ENCODE assay signal across 17 cellular contexts in the genomic region with DNA sequence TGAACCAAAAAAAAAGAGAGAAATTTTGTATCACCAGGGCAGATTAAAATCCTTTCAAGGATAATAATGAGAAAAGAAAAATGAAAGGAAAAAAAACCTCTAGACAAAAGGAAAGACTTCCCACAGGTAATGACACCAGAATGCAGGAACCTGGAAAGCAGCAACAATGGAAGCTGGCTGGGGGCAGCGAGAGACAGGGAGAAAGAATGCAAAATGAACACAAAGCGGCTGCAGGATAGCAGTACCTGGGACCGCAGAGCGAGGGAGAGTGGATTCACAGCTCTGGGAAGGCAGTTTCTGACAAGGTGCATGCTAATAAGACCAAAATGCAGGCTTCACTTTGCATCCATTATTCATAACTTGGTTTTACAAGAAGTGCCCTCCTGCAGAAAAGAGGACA.
DNase-seq lines count a peak whose midpoint lies in the region; FAIRE-seq and TF ChIP-seq lines count a peak whose summit lies in the region.
"Had no signal": no experiment of that assay in that cellular context is flagged by ENCODE, and none has a peak within 500 bp of the region (broad histone marks: within the 10 kb centered on the region; RNA-seq: fewer than 3 reads in every experiment).

No MANE protein-coding gene starts in this region.

- no peak overlapping the region for H3K27ac ChIP-seq in H9 (ENCODE audit: insufficient read length, low read depth, low read length)
- no peak overlapping the region for H3K27ac ChIP-seq in H1 (ENCODE audit: low read depth, low read length)
- no peak overlapping the region for H3K27ac ChIP-seq in iPS-18a (ENCODE audit: low read length)
- H3K27ac ChIP-seq in neural progenitor cell: no peak overlapping the region
- H3K27ac ChIP-seq in spleen: no peak overlapping the region
- H3K27ac ChIP-seq: C4-2B had no signal

- no peak overlapping the region for H3K18ac ChIP-seq in H9 (ENCODE audit: insufficient read length, low read depth, low read length)
- no peak overlapping the region; the same call in 1 of the 2 replicates for H3K18ac ChIP-seq in H1 (ENCODE audit: extremely low read depth, low read length)

- H3K4me1 Mint-ChIP-seq in H9: peaks cover 47 to 48% of the 10 kb centered on the region in 2 experiments
- peaks cover 34% of the 10 kb centered on the region for H3K4me1 Mint-ChIP-seq in neural progenitor cell
- H3K4me1 Mint-ChIP-seq: CD4-positive, alpha-beta memory T cell had no signal

- H3K79me1 ChIP-seq in H9 (ENCODE audit: insufficient read depth, low read depth, low read length, poor library complexity, severe bottlenecking) (no peaks in the 10 kb centered on the region), H1 (ENCODE audit: low read depth, low read length) (no peaks in the 10 kb centered on the region)

- H3K4me3 Mint-ChIP-seq in H9 (peak overlapping the region; percentile 20 to 37; a peak in 4 of 5 replicates), neural progenitor cell (peak overlapping the region; percentile 19)
- H3K4me3 Mint-ChIP-seq: CD4-positive, alpha-beta memory T cell had no signal

- H2BK20ac ChIP-seq in H9 (ENCODE audit: low read depth, low read length, poor library complexity, severe bottlenecking): no peak overlapping the region
- H2BK20ac ChIP-seq in H1 (ENCODE audit: low read length): no peak overlapping the region

- H3K27me3 ChIP-seq in H9 (ENCODE audit: insufficient read depth, low read length): no peaks in the 10 kb centered on the region
- H3K27me3 ChIP-seq in H1 (replicated peaks in 1 of 4; ENCODE audit: control insufficient read depth in 3 of 4, extremely low read depth in 1 of 4, insufficient read depth in 3 of 4, low read length in 3 of 4): no peaks in the 10 kb centered on the region; a peak in 2 of 7 replicates
- H3K27me3 ChIP-seq in iPS-18a (ENCODE audit: control insufficient read depth, insufficient read depth, low read length): no peaks in the 10 kb centered on the region
- H3K27me3 ChIP-seq in neural progenitor cell: no peaks in the 10 kb centered on the region
- peaks cover 0 to 9% (median 0%) of the 10 kb centered on the region in 7 donors for H3K27me3 ChIP-seq in spleen (replicated peaks in 1 of 7)
- H3K27me3 ChIP-seq: BE2C had no signal

- no peak overlapping the region for H3K9ac ChIP-seq in H9 (ENCODE audit: extremely low read depth, insufficient read length, low read length)
- H3K9ac ChIP-seq in H1 (replicated peaks in 1 of 4; ENCODE audit: extremely low read depth in 1 of 4, low read depth in 3 of 4, low read length in 3 of 4): no peak overlapping the region
- H3K9ac ChIP-seq in iPS-18a (ENCODE audit: low read length): peak overlapping the region; percentile 2
- no peak overlapping the region for H3K9ac ChIP-seq in neural progenitor cell

- H2BK12ac ChIP-seq in H9 (ENCODE audit: insufficient read length, low read depth, low read length): no peak overlapping the region
- no peak overlapping the region for H2BK12ac ChIP-seq in H1 (ENCODE audit: low read depth, low read length)

- no peak overlapping the region for H3K56ac ChIP-seq in H9 (ENCODE audit: insufficient read length, low read depth, low read length)
- H3K56ac ChIP-seq in H1 (replicated peaks; ENCODE audit: insufficient read length, low read depth, low read length): no peak overlapping the region

- H3K14ac ChIP-seq in H9 (ENCODE audit: insufficient read depth, low read length) (no peak overlapping the region), H1 (ENCODE audit: insufficient read length) (no peak overlapping the region)

- H3T11ph ChIP-seq in H9 (ENCODE audit: low read length): no peak overlapping the region

- peak; percentile 27 to 40 for TF ChIP-seq RAD21 in H1 (IDR thresholded peaks at IDR 0.05 in 1 of 2, conservative IDR thresholded peaks at IDR 0.05 in 1 of 2; ENCODE audit: low read depth in 2 of 2, low read length in 2 of 2)

- 0 out of 3 replicates have a peak, but pooled peaks of 1 of the 2 experiments have one; percentile 27 for TF ChIP-seq EP300 in H1 (IDR thresholded peaks at IDR 0.05; ENCODE audit: borderline replicate concordance in 1 of 2, low read depth in 2 of 2, low read length in 2 of 2)

- peak; percentile 26; the same call in 1 of the 3 replicates for TF ChIP-seq CTCF in H9 (conservative IDR thresholded peaks at IDR 0.05)
- peak in 1 of 3 experiments; percentile 22; a peak in 1 of 4 replicates for TF ChIP-seq CTCF in H1 (IDR thresholded peaks at IDR 0.05; ENCODE audit: control extremely low read depth in 1 of 3, insufficient read depth in 1 of 3, low read depth in 1 of 3, low read length in 3 of 3)
- TF ChIP-seq CTCF in neural progenitor cell (IDR thresholded peaks at IDR 0.05): no peak
- TF ChIP-seq CTCF in spleen (IDR thresholded peaks at IDR 0.05 in 8 of 11, conservative IDR thresholded peaks at IDR 0.05 in 3 of 11): no peak

- no peak overlapping the region for H4K91ac ChIP-seq in H9 (ENCODE audit: insufficient read length, low read depth, low read length)
- H4K91ac ChIP-seq in H1 (replicated peaks; ENCODE audit: insufficient read length, low read length): no peak overlapping the region

- no peak overlapping the region for H2AK5ac ChIP-seq in H9 (ENCODE audit: insufficient read length, low read length)
- H2AK5ac ChIP-seq in H1 (ENCODE audit: low read depth, low read length): no peak overlapping the region

- H3K4ac ChIP-seq in H9 (ENCODE audit: low read depth, low read length) (no peak overlapping the region), H1 (replicated peaks; ENCODE audit: insufficient read length, low read depth, low read length) (no peak overlapping the region)

- POLR2A ChIA-PET in H1 (lab: Charles Lee; ENCODE audit: partially characterized antibody): interaction anchor here (0.6 kb wide), 1 partner anchor 850 kb away, joined by 3 read pairs; no protein-coding TSS in a partner anchor

- H4K20me1 ChIP-seq in H9 (ENCODE audit: control insufficient read depth, insufficient read depth, insufficient read length): no peaks in the 10 kb centered on the region
- no peaks in the 10 kb centered on the region for H4K20me1 ChIP-seq in H1 (replicated peaks in 1 of 2; ENCODE audit: control insufficient read depth in 1 of 2, insufficient read depth in 2 of 2, low read length in 2 of 2)
- H4K20me1 ChIP-seq in neural progenitor cell (ENCODE audit: low read depth): no peaks in the 10 kb centered on the region

- H4K5ac ChIP-seq in H9 (ENCODE audit: insufficient read length, low read depth, low read length) (no peak overlapping the region), H1 (ENCODE audit: insufficient read length, low read depth, low read length) (no peak overlapping the region)

- TF ChIP-seq POLR2A in H1 (IDR thresholded peaks at IDR 0.05; ENCODE audit: control extremely low read depth in 1 of 2, low read depth in 2 of 2, low read length in 2 of 2) (no peak), spleen (IDR thresholded peaks at IDR 0.05) (no peak)

- H4K8ac ChIP-seq in H9 (replicated peaks; ENCODE audit: insufficient read length, low read depth, low read length) (no peak overlapping the region), H1 (ENCODE audit: extremely low read depth, insufficient read depth, low read length) (no peak overlapping the region)

- H3K36me3 Mint-ChIP-seq in H9 (ENCODE audit: insufficient read depth in 1 of 3, low read depth in 3 of 3): no peaks in the 10 kb centered on the region; a peak in 1 of 7 replicates
- no peaks in the 10 kb centered on the region for H3K36me3 Mint-ChIP-seq in neural progenitor cell
- H3K36me3 Mint-ChIP-seq: CD4-positive, alpha-beta memory T cell had no signal

- peaks cover 12% of the 10 kb centered on the region; the same call in 1 of the 2 replicates for H3K4me1 ChIP-seq in H9 (ENCODE audit: insufficient read depth, low read length)
- H3K4me1 ChIP-seq in H1 (replicated peaks in 1 of 4; ENCODE audit: control insufficient read depth in 3 of 4, insufficient read depth in 4 of 4, low read length in 3 of 4): peaks cover 11 to 27% (median 17%) of the 10 kb centered on the region in 4 experiments; a peak in 6 of 7 replicates
- H3K4me1 ChIP-seq in iPS-18a (ENCODE audit: control insufficient read depth, low read depth, low read length): peaks cover 39% of the 10 kb centered on the region
- peaks cover 31% of the 10 kb centered on the region for H3K4me1 ChIP-seq in neural progenitor cell
- no peaks in the 10 kb centered on the region for H3K4me1 ChIP-seq in spleen

- H2BK120ac ChIP-seq in H9 (ENCODE audit: low read depth, low read length, poor library complexity, severe bottlenecking) (no peak overlapping the region), H1 (replicated peaks; ENCODE audit: low read depth, low read length) (no peak overlapping the region)

- H3K79me2 ChIP-seq in H9 (ENCODE audit: insufficient read depth, low read length) (no peaks in the 10 kb centered on the region), H1 (ENCODE audit: control insufficient read depth in 1 of 2, insufficient read depth in 2 of 2, low read length in 2 of 2) (no peaks in the 10 kb centered on the region), neural progenitor cell (ENCODE audit: low read depth) (no peaks in the 10 kb centered on the region)

- H3K23me2 ChIP-seq in H9 (ENCODE audit: insufficient read length, low read depth, low read length, poor library complexity, severe bottlenecking) (no peaks in the 10 kb centered on the region), H1 (ENCODE audit: low read depth, low read length) (no peaks in the 10 kb centered on the region)

- no CpG with 5 or more reads among the region's 4 CpGs for WGBS in H9 (ENCODE audit: extremely low coverage, insufficient read length, low lambda C conversion rate)
- WGBS in H1 (ENCODE audit: extremely low coverage in 1 of 2, insufficient coverage in 1 of 2, insufficient read length in 1 of 2, insufficient replicate concordance in 2 of 2, low coverage in 1 of 2, low lambda C conversion rate in 2 of 2, missing lambda C conversion rate in 1 of 2), 2 experiments: 2% methylated on average over 4 of the region's 4 CpGs; no CpG with 5 or more reads in 1 of the 2 experiments
- WGBS in spleen, 5 donors: 67 to 80% (median 70%) methylated on average over 4 of the region's 4 CpGs

- intact Hi-C loops in spleen (cut with DNase I; ENCODE audit: low total_unique reads): no loop called here

- H3K9me3 ChIP-seq in H9 (ENCODE audit: control insufficient read depth, low read depth, low read length) (no peaks in the 10 kb centered on the region), H1 (ENCODE audit: insufficient read depth in 2 of 2, low read depth in 1 of 2, low read length in 1 of 2) (no peaks in the 10 kb centered on the region), iPS-18a (ENCODE audit: control insufficient read depth, low read depth, low read length) (no peaks in the 10 kb centered on the region), neural progenitor cell (ENCODE audit: low read depth) (no peaks in the 10 kb centered on the region), spleen (no peaks in the 10 kb centered on the region)
- H3K9me3 ChIP-seq: BE2C, HAP-1 had no signal

- H2BK15ac ChIP-seq in H9 (ENCODE audit: low read depth, low read length): no peak overlapping the region
- H2BK15ac ChIP-seq in H1 (ENCODE audit: low read length): no peak overlapping the region

- H3K4me2 ChIP-seq in H9 (ENCODE audit: insufficient read depth, insufficient read length, low read length): peak overlapping the region; percentile 10
- peak overlapping the region; percentile 51 to 56; a peak in 3 of 4 replicates for H3K4me2 ChIP-seq in H1 (ENCODE audit: insufficient read depth in 1 of 2, low read depth in 2 of 2, low read length in 2 of 2)
- H3K4me2 ChIP-seq in neural progenitor cell: peak overlapping the region; percentile 62

- no peaks in the 10 kb centered on the region for H3K9me3 Mint-ChIP-seq in H9
- H3K9me3 Mint-ChIP-seq in neural progenitor cell: no peaks in the 10 kb centered on the region
- H3K9me3 Mint-ChIP-seq: CD4-positive, alpha-beta memory T cell had no signal

- H3K27me3 Mint-ChIP-seq in H9 (ENCODE audit: low read depth): peaks cover 16% of the 10 kb centered on the region
- H3K27me3 Mint-ChIP-seq in neural progenitor cell (ENCODE audit: insufficient read depth, low read depth): peaks cover 12% of the 10 kb centered on the region

- FAIRE-seq in H1 (lab: Jason Lieb, UNC): peak; percentile 95
- FAIRE-seq: A204.1, G401.6, HTR-8/SVneo, K562 had no signal

- H3K23ac ChIP-seq in H9 (ENCODE audit: insufficient read length, low read depth, low read length) (no peak overlapping the region), H1 (ENCODE audit: insufficient read length) (no peak overlapping the region)

- peaks cover 9% of the 10 kb centered on the region for H3F3A ChIP-seq in neural progenitor cell (ENCODE audit: low read depth)

- H3K4me3 ChIP-seq in H1 (ENCODE audit: extremely low read depth in 1 of 4, insufficient read depth in 2 of 4, low read depth in 3 of 4, low read length in 4 of 4) (peak overlapping the region in 1 of 4 experiments; percentile 34; a peak in 2 of 8 replicates), iPS-18a (ENCODE audit: low read length) (peak overlapping the region; percentile 4), neural progenitor cell (peak overlapping the region; percentile 13), spleen (no peak overlapping the region)
- H3K4me3 ChIP-seq: HAP-1, K562 had no signal

- peak overlapping the region; percentile 68 to 93 (median 87) for H3K27ac Mint-ChIP-seq in H9
- H3K27ac Mint-ChIP-seq in neural progenitor cell: no peak overlapping the region

- H2AFZ ChIP-seq in H9 (ENCODE audit: low read length) (no peak overlapping the region), H1 (ENCODE audit: low read length) (no peak overlapping the region), neural progenitor cell (replicated peaks) (no peak overlapping the region)

- CTCF ChIA-PET in H1 (lab: Charles Lee; ENCODE audit: partially characterized antibody): interaction anchor here (2.5 kb wide), 1 partner anchor 56 kb away, joined by 6 read pairs; no protein-coding TSS in a partner anchor

- H3K36me3 ChIP-seq in H1 (ENCODE audit: control insufficient read depth in 2 of 4, insufficient read depth in 4 of 4, low read length in 3 of 4) (no peaks in the 10 kb centered on the region), iPS-18a (ENCODE audit: control insufficient read depth, low read depth, low read length) (no peaks in the 10 kb centered on the region), neural progenitor cell (no peaks in the 10 kb centered on the region), spleen (no peaks in the 10 kb centered on the region)
- H3K36me3 ChIP-seq: BE2C, HAP-1 had no signal

- peak; percentile 75 for DNase-seq in H9
- DNase-seq in H1 (ENCODE audit: low read depth in 1 of 2, low spot score in 2 of 2): peak; percentile 39 to 59
- peak; percentile 68 for DNase-seq in neural progenitor cell (ENCODE audit: low spot score)
- no peak for DNase-seq in NCI-H2107 (lab: John Stamatoyannopoulos, UW)
- no peak for DNase-seq in spleen
- no peak for DNase-seq in GOT3 (lab: John Stamatoyannopoulos, UW)
- DNase-seq in GDM1 (lab: John Stamatoyannopoulos, UW): no peak
- DNase-seq: BE2C; CD4-positive, alpha-beta memory T cell; DMS79 had no signal

- H2BK5ac ChIP-seq in H9 (ENCODE audit: insufficient read length, low read length) (no peak overlapping the region), H1 (ENCODE audit: low read depth, low read length) (no peak overlapping the region)

Comparison
In these comparisons a context has a peak if more than half of its experiments do, and no peak if none do; other contexts are left out.
1. DNase-seq: peak in H9 (single experiment), H1 (2 of 2) and neural progenitor cell (single experiment); none in NCI-H2107 (single experiment), spleen (single experiment), GOT3 (single experiment) and GDM1 (single experiment).
2. H3K4me2 ChIP-seq: peak in every context shown above with its lines; median percentile 62 in neural progenitor cell; 54 in H1; 10 in H9.
3. H3K4me3 ChIP-seq: peak in iPS-18a (single experiment) and neural progenitor cell (single experiment); none in spleen (0 of 8).